Comparison of ENCODE assay signal across 9 cellular contexts in the genomic region with DNA sequence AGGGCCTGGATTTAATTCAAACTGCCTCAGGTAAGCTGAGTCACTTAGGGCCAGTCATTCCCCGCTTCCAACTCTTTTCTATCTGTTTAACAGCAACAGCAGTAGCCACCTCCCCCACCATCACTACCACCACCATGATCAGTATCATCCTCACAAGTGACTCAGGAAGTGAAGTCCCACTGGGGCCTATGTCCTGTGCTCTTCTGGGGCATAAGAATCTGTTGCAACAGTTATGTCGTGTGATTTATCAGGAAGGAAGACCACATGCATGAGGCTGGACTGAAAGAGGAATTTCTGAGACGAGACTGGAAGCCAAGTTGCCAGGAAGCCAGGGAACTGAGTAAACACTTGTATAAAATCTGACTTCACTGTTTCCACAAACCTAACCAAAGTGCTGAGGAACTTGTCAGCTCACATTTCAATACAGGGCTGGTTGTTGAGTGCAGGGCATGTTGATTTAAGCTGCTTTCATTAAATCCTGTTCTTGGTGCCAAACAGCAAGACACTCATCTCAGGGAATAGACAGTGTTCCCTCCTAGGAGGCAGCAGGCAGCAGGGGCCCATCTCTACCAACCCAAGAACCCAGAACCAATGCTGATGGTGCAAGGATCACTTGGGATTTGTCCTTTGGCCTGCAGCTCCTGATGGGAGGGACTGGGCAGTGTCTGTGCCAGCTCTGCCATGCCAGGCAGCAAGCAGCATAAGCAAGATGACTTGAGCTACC.
DNase-seq lines count a peak whose midpoint lies in the region; ATAC-seq and TF ChIP-seq lines count a peak whose summit lies in the region.
"Had no signal": no experiment of that assay in that cellular context is flagged by ENCODE, and none has a peak within 500 bp of the region (broad histone marks: within the 10 kb centered on the region; RNA-seq: fewer than 3 reads in every experiment).

No MANE protein-coding gene starts in this region.

- peaks cover 28% of the 10 kb centered on the region for H3K4me1 ChIP-seq in smooth muscle cell (ENCODE audit: low read depth)

- intact Hi-C loops in left ventricle myocardium superior (cut with micrococcal nuclease) = no loop called here

- H3K27ac Mint-ChIP-seq in HFFc6 = peak overlapping the region; percentile 97

- H2AFZ ChIP-seq in smooth muscle cell (ENCODE audit: low read depth) = no peak overlapping the region

- H3K27me3 ChIP-seq in smooth muscle cell (ENCODE audit: low read depth) = no peaks in the 10 kb centered on the region
- H3K27me3 ChIP-seq: ovary had no signal

- no peaks in the 10 kb centered on the region; the same call in 1 of the 2 replicates for H3K27me3 Mint-ChIP-seq in HFFc6 (ENCODE audit: insufficient read depth)

- H3K4me3 Mint-ChIP-seq in HFFc6 = peak overlapping the region; percentile 30

- peaks cover 6% of the 10 kb centered on the region for H3K36me3 Mint-ChIP-seq in HFFc6 (ENCODE audit: low read depth)

- H3K27ac ChIP-seq in VCaP = peak overlapping the region; percentile 98
- peak overlapping the region; percentile 92 for H3K27ac ChIP-seq in smooth muscle cell (ENCODE audit: low read depth)
- H3K27ac ChIP-seq: ovary had no signal

- H3K9ac ChIP-seq in smooth muscle cell (ENCODE audit: low read depth) = peak overlapping the region; percentile 69

- peaks cover 20% of the 10 kb centered on the region for H3F3A ChIP-seq in smooth muscle cell (ENCODE audit: low read depth)

- WGBS in smooth muscle cell (ENCODE audit: low lambda C conversion rate) = 0% methylated on average over 3 of the region's 3 CpGs

- no peaks in the 10 kb centered on the region for H4K20me1 ChIP-seq in smooth muscle cell (ENCODE audit: low read depth)

- H3K9me3 Mint-ChIP-seq in HFFc6 = no peaks in the 10 kb centered on the region

- peak; percentile 95 for DNase-seq in HFFc6
- no peak for DNase-seq in left ventricle myocardium superior
- DNase-seq in smooth muscle cell (lab: John Stamatoyannopoulos, UW; ENCODE audit: unreplicated experiment) = peak; percentile 42
- DNase-seq in NCI-H1048 (lab: John Stamatoyannopoulos, UW) = no peak
- DNase-seq in stimulated activated CD4-positive, alpha-beta T cell treated with anti-CD3 and anti-CD28 coated beads, Interleukin-2, amount 100 ng/mL, for 48 hours = no peak

- H3K9me3 ChIP-seq in smooth muscle cell (replicated peaks; ENCODE audit: low read depth) = no peaks in the 10 kb centered on the region
- H3K9me3 ChIP-seq: ovary had no signal

- no peaks in the 10 kb centered on the region for H3K36me3 ChIP-seq in smooth muscle cell (ENCODE audit: low read depth)
- H3K36me3 ChIP-seq: ovary had no signal

- peaks cover 72% of the 10 kb centered on the region for H3K4me1 Mint-ChIP-seq in HFFc6 (ENCODE audit: low read depth)

- TF ChIP-seq CTCF in HFFc6 (IDR thresholded peaks at IDR 0.05) = no peak
- TF ChIP-seq CTCF in VCaP (conservative IDR thresholded peaks at IDR 0.05) = no peak
- TF ChIP-seq CTCF in smooth muscle cell (IDR thresholded peaks at IDR 0.05; ENCODE audit: borderline replicate concordance, insufficient read depth, poor library complexity, severe bottlenecking) = no peak

- H3K4me2 ChIP-seq in smooth muscle cell = peak overlapping the region; percentile 68

- no peak overlapping the region for H3K4me3 ChIP-seq in smooth muscle cell
- H3K4me3 ChIP-seq: ovary had no signal

- ATAC-seq in left ventricle myocardium superior (peak; percentile 53), GM18498 (IDR thresholded peaks at IDR 0.05; ENCODE audit: unreplicated experiment) (no peak), GM21786 (IDR thresholded peaks at IDR 0.05; ENCODE audit: unreplicated experiment) (no peak)

- no peaks in the 10 kb centered on the region for H3K79me2 ChIP-seq in smooth muscle cell (ENCODE audit: low read depth)

Comparison
In these comparisons a context has a peak if more than half of its experiments do, and no peak if none do; other contexts are left out.
1. DNase-seq: peak in HFFc6 (single experiment) and smooth muscle cell (single experiment); none in left ventricle myocardium superior (single experiment), NCI-H1048 (single experiment) and stimulated activated CD4-positive, alpha-beta T cell treated with anti-CD3 and anti-CD28 coated beads, Interleukin-2, amount 100 ng/mL, for 48 hours (0 of 2).